ENCODE assay signal across 1 cellular context in the genomic region with DNA sequence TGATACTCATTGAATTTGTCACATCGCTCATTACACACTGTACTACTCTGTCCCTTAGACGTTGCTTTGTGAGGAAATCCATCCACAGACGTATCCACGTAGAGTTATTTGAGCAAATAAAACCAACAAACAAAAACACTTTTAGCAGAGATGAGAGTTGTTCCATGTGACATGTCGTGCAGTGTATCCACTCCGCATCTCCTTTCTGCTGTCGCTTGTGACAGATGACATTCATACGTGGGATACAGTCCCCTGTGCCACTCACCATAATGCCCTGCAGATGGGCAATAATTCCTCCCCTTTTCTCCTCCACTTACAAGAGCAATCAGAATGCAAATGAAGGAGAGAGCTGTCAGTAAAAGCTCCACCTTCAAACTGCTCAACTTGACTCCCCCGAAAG.
TF ChIP-seq lines count a peak whose summit lies in the region.

No MANE protein-coding gene starts in this region.

TF ChIP-seq in neural cell, 6 proteins besides CTCF, POLR2A, EP300 and RAD21 (continued from another document):
- TF ChIP-seq, protein P1, sequence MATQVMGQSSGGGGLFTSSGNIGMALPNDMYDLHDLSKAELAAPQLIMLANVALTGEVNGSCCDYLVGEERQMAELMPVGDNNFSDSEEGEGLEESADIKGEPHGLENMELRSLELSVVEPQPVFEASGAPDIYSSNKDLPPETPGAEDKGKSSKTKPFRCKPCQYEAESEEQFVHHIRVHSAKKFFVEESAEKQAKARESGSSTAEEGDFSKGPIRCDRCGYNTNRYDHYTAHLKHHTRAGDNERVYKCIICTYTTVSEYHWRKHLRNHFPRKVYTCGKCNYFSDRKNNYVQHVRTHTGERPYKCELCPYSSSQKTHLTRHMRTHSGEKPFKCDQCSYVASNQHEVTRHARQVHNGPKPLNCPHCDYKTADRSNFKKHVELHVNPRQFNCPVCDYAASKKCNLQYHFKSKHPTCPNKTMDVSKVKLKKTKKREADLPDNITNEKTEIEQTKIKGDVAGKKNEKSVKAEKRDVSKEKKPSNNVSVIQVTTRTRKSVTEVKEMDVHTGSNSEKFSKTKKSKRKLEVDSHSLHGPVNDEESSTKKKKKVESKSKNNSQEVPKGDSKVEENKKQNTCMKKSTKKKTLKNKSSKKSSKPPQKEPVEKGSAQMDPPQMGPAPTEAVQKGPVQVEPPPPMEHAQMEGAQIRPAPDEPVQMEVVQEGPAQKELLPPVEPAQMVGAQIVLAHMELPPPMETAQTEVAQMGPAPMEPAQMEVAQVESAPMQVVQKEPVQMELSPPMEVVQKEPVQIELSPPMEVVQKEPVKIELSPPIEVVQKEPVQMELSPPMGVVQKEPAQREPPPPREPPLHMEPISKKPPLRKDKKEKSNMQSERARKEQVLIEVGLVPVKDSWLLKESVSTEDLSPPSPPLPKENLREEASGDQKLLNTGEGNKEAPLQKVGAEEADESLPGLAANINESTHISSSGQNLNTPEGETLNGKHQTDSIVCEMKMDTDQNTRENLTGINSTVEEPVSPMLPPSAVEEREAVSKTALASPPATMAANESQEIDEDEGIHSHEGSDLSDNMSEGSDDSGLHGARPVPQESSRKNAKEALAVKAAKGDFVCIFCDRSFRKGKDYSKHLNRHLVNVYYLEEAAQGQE (IDR thresholded peaks at IDR 0.05; ENCODE audit: borderline replicate concordance), result no peak
- peak; percentile 40 for TF ChIP-seq POLR2AphosphoS5 (IDR thresholded peaks at IDR 0.05)
